1 cellular context compared by ENCODE assay signal in genomic region chr22:22450343-22450839, GRCh38.
A peak's percentile ranks its signal among the peaks of the same experiment; 100 is the strongest.
TF ChIP-seq lines count a peak whose summit lies in the region.

No MANE protein-coding gene starts in this region.

TF ChIP-seq in GM12878, 131 proteins besides CTCF, POLR2A, EP300 and RAD21 (continued from another document):
- TF ChIP-seq USF2 (IDR thresholded peaks at IDR 0.05; ENCODE audit: borderline replicate concordance, low read depth, low read length) (peak; percentile 44; the same call in 1 of the 2 replicates), SPI1 (IDR thresholded peaks at IDR 0.05; ENCODE audit: borderline replicate concordance, insufficient read depth, low read depth, low read length) (peak; percentile 94), NBN (IDR thresholded peaks at IDR 0.05) (0 out of 2 replicates have a peak, but pooled peaks have one; percentile 20), RELB (IDR thresholded peaks at IDR 0.05; ENCODE audit: low read depth) (peak; percentile 53; the same call in 1 of the 2 replicates), RAD51 (IDR thresholded peaks at IDR 0.05) (peak; percentile 91), NR2C1 (IDR thresholded peaks at IDR 0.05) (no peak), MEF2B (IDR thresholded peaks at IDR 0.05; ENCODE audit: partially characterized antibody, poor library complexity, severe bottlenecking) (no peak), TBL1XR1 (IDR thresholded peaks at IDR 0.05; ENCODE audit: low read depth, low read length) (no peak), MEF2A (IDR thresholded peaks at IDR 0.05; ENCODE audit: insufficient read depth, low read depth, low read length) (no peak), PML (IDR thresholded peaks at IDR 0.05; ENCODE audit: low read length) (no peak), IKZF1 (conservative IDR thresholded peaks at IDR 0.05) (0 out of 2 replicates have a peak, but pooled peaks have one; percentile 12), IRF4 (IDR thresholded peaks at IDR 0.05; ENCODE audit: low read depth, low read length) (peak; percentile 73; the same call in 1 of the 2 replicates), RBBP5 (conservative IDR thresholded peaks at IDR 0.05) (no peak), CBX3 (IDR thresholded peaks at IDR 0.05; ENCODE audit: borderline replicate concordance, low read depth) (no peak), BCL11A (IDR thresholded peaks at IDR 0.05; ENCODE audit: low read depth, low read length) (0 out of 2 replicates have a peak, but pooled peaks have one; percentile 7)
